In the genomic region with DNA sequence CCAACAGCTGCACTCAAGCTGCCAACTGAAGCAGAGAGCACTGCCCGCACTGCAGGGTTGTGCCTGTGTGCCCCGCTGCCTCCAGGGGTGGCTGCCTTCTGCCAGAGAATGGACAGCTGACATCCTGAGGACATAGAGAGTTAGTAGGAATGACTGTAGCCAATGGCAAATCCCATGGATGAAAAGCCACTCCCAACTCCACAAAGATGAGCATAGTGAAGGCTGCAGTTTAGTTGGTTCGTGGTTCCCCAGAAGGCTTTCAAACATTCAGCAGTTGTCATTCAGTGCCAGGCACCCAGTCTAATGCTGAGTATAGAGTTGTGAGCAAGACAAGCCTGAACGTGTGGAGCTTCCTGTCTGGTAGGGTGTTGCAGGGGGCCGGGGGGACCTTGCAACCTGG, we compare ENCODE assay signal across 25 cellular contexts.
"Had no signal": no experiment of that assay in that cellular context is flagged by ENCODE, and none has a peak within 500 bp of the region (broad histone marks: within the 10 kb centered on the region; RNA-seq: fewer than 3 reads in every experiment).

No MANE protein-coding gene starts in this region.

- H2AFZ ChIP-seq: hepatocyte, neural progenitor cell had no signal

- H3K4me2 ChIP-seq: hepatocyte, neural progenitor cell had no signal

- H3K79me2 ChIP-seq: hepatocyte had no signal

- H3K36me3 ChIP-seq: neural progenitor cell, prostate gland, transverse colon, WERI-Rb-1 had no signal

- H3K4me1 ChIP-seq: lower lobe of right lung, prostate gland, transverse colon had no signal

- H3K4me3 ChIP-seq: hepatocyte, lower lobe of right lung, mucosa of descending colon, neural progenitor cell, prostate gland, transverse colon had no signal

- H3K27ac ChIP-seq: hepatocyte, lower lobe of right lung, neural progenitor cell, prostate gland, transverse colon, WERI-Rb-1 had no signal

- H3K27me3 Mint-ChIP-seq: brain; naive thymus-derived CD4-positive, alpha-beta T cell had no signal

- H3K27me3 ChIP-seq: hepatocyte, neural progenitor cell, transverse colon had no signal

- FAIRE-seq: endothelial cell of umbilical vein, urothelium cell line had no signal

- H3K9me3 ChIP-seq: lower lobe of right lung, mucosa of descending colon, prostate gland, transverse colon had no signal

- H3K27ac Mint-ChIP-seq: activated naive CD4-positive, alpha-beta T cell treated with anti-CD3 and anti-CD28 coated beads for 36 hours; neural progenitor cell; T-helper 2 cell treated with Interferon-gamma antibody and Interleukin-4, amounts not matched to agents 5 μg/mL and 100 μg/mL, for 36 hours had no signal

- ATAC-seq: esophagus mucosa; left lobe of liver; lower lobe of right lung; mucosa of descending colon; naive thymus-derived CD4-positive, alpha-beta T cell had no signal

- DNase-seq: activated CD4-positive, alpha-beta T cell treated with anti-CD3 and anti-CD28 coated beads, Interleukin-2, amount 50 U/mL, for 1 hour; activated CD4-positive, CD25-positive, alpha-beta regulatory T cell treated with anti-CD3 and anti-CD28 coated beads, Interleukin-2, amount 50 U/mL, for 72 hours; activated naive CD4-positive, alpha-beta T cell treated with anti-CD3 and anti-CD28 coated beads for 36 hours; activated T-cell treated with anti-CD3 and anti-CD28 coated beads, Interleukin-2, amount 50 U/mL, for 48 hours; aorta; effector memory CD4-positive, alpha-beta T cell; foreskin melanocyte; glutamatergic neuron; immature natural killer cell; lower lobe of right lung; mesendoderm; mucosa of descending colon; naive thymus-derived CD4-positive, alpha-beta T cell; stimulated activated CD4-positive, alpha-beta T cell treated with anti-CD3 and anti-CD28 coated beads, Interleukin-1b, Interleukin-23, amount 100 ng/mL, for 48 hours; transverse colon; WERI-Rb-1 had no signal

- H3K4me3 Mint-ChIP-seq: activated naive CD4-positive, alpha-beta T cell treated with anti-CD3 and anti-CD28 coated beads for 36 hours; brain; immature natural killer cell; naive thymus-derived CD4-positive, alpha-beta T cell; neural progenitor cell; T-helper 2 cell treated with Interferon-gamma antibody and Interleukin-4, amounts not matched to agents 5 μg/mL and 100 μg/mL, for 36 hours had no signal

- H3K9ac ChIP-seq: neural progenitor cell had no signal
